1 cellular context compared by ENCODE assay signal in the genomic region with DNA sequence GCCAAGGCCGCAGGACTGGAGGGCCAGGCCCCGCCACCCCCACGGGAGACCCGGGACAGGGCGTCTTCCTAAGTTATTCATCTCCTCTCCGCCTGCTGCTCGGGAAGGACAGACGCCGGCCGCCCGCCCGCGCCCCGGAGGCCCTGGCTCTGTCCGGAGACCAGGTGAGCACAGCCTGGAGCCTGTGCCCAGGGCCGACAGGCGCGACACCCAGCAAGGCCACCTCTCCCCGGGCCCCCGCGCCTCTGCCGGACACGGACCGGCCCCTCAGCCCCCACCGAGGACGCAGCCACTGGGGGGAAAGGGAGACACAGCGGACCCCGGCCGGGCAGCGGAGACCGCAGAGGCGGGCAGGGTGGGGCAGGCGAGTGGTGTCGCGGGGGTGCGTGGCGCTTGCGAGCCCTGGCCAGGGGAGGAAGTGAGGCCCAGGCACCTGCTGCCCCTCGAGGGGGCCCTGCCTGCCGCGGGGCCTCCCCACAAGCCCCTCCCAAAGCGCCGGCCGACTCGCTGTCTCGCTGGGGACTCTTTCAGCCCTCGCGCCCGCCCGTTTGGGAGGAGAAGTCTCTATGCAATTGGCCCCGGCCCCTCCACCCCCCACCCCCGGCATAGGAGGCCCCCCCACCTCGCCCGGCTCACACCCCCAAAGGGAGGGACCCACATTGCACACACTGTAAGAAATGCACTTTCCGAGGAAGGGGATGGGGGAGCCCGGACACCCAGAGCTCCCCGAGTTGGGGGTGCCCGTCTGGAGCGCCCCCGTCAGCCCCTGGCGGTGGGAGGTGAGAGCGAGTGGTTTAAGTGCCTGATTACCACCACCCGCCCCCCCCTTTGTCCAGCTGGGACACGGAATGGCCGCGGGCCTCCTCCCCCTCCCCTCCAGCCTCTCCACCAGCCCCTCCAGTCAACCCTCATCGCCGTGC.
A peak's percentile ranks its signal among the peaks of the same experiment; 100 is the strongest.
TF ChIP-seq lines count a peak whose summit lies in the region.

No MANE protein-coding gene starts in this region.

TF ChIP-seq in K562, 482 proteins besides CTCF, POLR2A, EP300 and RAD21 (continued from another document):
- TF ChIP-seq YY1 (IDR thresholded peaks at IDR 0.05; ENCODE audit: borderline replicate concordance in 1 of 3, control insufficient read depth in 1 of 3, extremely low read depth in 1 of 3, insufficient read depth in 3 of 3, insufficient read length in 1 of 3, insufficient replicate concordance in 2 of 3, low read depth in 1 of 3, low read length in 2 of 3), result no peak
- TF ChIP-seq MAFG (tag; conservative IDR thresholded peaks at IDR 0.05), result no peak
- TF ChIP-seq RBM22 (IDR thresholded peaks at IDR 0.05; ENCODE audit: low read depth, low read length, poor library complexity, severe bottlenecking), result peak; percentile 73
- no peak for TF ChIP-seq TOE1 (IDR thresholded peaks at IDR 0.05; ENCODE audit: borderline replicate concordance)
- TF ChIP-seq TOE1 (CRISPR knock-in tag; IDR thresholded peaks at IDR 0.05; ENCODE audit: borderline replicate concordance, low read depth), result no peak
- TF ChIP-seq CREM (IDR thresholded peaks at IDR 0.05; ENCODE audit: low read depth), result no peak
- TF ChIP-seq, protein P1, sequence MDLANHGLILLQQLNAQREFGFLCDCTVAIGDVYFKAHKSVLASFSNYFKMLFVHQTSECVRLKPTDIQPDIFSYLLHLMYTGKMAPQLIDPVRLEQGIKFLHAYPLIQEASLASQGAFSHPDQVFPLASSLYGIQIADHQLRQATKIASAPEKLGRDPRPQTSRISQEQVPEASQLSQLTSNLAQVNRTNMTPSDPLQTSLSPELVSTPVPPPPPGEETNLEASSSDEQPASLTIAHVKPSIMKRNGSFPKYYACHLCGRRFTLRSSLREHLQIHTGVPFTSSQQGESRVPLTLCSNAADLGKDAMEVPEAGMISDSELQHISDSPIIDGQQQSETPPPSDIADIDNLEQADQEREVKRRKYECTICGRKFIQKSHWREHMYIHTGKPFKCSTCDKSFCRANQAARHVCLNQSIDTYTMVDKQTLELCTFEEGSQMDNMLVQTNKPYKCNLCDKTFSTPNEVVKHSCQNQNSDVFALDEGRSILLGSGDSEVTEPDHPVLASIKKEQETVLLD (IDR thresholded peaks at IDR 0.05), result no peak
- TF ChIP-seq BHLHE40 (IDR thresholded peaks at IDR 0.05; ENCODE audit: low read length), result no peak
- TF ChIP-seq KAT2B (IDR thresholded peaks at IDR 0.05; ENCODE audit: low read depth, low read length), result no peak
- no peak for TF ChIP-seq TARDBP (IDR thresholded peaks at IDR 0.05)
- no peak for TF ChIP-seq HIVEP1 (CRISPR knock-in tag; IDR thresholded peaks at IDR 0.05)
- TF ChIP-seq SP2 (IDR thresholded peaks at IDR 0.05; ENCODE audit: extremely low read depth, low read depth, low read length, poor library complexity, severe bottlenecking), result no peak
- no peak for TF ChIP-seq MAFF (IDR thresholded peaks at IDR 0.05; ENCODE audit: low read length)
- TF ChIP-seq, protein P2, sequence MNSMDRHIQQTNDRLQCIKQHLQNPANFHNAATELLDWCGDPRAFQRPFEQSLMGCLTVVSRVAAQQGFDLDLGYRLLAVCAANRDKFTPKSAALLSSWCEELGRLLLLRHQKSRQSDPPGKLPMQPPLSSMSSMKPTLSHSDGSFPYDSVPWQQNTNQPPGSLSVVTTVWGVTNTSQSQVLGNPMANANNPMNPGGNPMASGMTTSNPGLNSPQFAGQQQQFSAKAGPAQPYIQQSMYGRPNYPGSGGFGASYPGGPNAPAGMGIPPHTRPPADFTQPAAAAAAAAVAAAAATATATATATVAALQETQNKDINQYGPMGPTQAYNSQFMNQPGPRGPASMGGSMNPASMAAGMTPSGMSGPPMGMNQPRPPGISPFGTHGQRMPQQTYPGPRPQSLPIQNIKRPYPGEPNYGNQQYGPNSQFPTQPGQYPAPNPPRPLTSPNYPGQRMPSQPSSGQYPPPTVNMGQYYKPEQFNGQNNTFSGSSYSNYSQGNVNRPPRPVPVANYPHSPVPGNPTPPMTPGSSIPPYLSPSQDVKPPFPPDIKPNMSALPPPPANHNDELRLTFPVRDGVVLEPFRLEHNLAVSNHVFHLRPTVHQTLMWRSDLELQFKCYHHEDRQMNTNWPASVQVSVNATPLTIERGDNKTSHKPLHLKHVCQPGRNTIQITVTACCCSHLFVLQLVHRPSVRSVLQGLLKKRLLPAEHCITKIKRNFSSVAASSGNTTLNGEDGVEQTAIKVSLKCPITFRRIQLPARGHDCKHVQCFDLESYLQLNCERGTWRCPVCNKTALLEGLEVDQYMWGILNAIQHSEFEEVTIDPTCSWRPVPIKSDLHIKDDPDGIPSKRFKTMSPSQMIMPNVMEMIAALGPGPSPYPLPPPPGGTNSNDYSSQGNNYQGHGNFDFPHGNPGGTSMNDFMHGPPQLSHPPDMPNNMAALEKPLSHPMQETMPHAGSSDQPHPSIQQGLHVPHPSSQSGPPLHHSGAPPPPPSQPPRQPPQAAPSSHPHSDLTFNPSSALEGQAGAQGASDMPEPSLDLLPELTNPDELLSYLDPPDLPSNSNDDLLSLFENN (IDR thresholded peaks at IDR 0.05; ENCODE audit: low read depth in 2 of 2, low read length in 2 of 2), result no peak
- TF ChIP-seq TSC22D4 (tag; IDR thresholded peaks at IDR 0.05), result no peak
- no peak for TF ChIP-seq ARNT (IDR thresholded peaks at IDR 0.05)
- TF ChIP-seq ZNF23 (CRISPR knock-in tag; IDR thresholded peaks at IDR 0.05), result no peak
- TF ChIP-seq, protein P3, sequence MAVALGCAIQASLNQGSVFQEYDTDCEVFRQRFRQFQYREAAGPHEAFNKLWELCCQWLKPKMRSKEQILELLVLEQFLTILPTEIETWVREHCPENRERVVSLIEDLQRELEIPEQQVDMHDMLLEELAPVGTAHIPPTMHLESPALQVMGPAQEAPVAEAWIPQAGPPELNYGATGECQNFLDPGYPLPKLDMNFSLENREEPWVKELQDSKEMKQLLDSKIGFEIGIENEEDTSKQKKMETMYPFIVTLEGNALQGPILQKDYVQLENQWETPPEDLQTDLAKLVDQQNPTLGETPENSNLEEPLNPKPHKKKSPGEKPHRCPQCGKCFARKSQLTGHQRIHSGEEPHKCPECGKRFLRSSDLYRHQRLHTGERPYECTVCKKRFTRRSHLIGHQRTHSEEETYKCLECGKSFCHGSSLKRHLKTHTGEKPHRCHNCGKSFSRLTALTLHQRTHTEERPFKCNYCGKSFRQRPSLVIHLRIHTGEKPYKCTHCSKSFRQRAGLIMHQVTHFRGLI (CRISPR knock-in tag; IDR thresholded peaks at IDR 0.05), result no peak
- 0 out of 2 replicates have a peak, but pooled peaks have one; percentile 9 for TF ChIP-seq POLR2G (IDR thresholded peaks at IDR 0.05; ENCODE audit: low read depth, low read length)
- TF ChIP-seq ZNF311 (CRISPR knock-in tag; IDR thresholded peaks at IDR 0.05), result no peak
- no peak for TF ChIP-seq STAG1 (CRISPR knock-in tag; IDR thresholded peaks at IDR 0.05; ENCODE audit: borderline replicate concordance)
- TF ChIP-seq, protein P4, sequence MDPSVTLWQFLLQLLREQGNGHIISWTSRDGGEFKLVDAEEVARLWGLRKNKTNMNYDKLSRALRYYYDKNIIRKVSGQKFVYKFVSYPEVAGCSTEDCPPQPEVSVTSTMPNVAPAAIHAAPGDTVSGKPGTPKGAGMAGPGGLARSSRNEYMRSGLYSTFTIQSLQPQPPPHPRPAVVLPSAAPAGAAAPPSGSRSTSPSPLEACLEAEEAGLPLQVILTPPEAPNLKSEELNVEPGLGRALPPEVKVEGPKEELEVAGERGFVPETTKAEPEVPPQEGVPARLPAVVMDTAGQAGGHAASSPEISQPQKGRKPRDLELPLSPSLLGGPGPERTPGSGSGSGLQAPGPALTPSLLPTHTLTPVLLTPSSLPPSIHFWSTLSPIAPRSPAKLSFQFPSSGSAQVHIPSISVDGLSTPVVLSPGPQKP (CRISPR knock-in tag; IDR thresholded peaks at IDR 0.05), result no peak
- TF ChIP-seq, protein P5, sequence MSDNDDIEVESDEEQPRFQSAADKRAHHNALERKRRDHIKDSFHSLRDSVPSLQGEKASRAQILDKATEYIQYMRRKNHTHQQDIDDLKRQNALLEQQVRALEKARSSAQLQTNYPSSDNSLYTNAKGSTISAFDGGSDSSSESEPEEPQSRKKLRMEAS (CRISPR knock-in tag; IDR thresholded peaks at IDR 0.05), result no peak
- TF ChIP-seq, protein P6, sequence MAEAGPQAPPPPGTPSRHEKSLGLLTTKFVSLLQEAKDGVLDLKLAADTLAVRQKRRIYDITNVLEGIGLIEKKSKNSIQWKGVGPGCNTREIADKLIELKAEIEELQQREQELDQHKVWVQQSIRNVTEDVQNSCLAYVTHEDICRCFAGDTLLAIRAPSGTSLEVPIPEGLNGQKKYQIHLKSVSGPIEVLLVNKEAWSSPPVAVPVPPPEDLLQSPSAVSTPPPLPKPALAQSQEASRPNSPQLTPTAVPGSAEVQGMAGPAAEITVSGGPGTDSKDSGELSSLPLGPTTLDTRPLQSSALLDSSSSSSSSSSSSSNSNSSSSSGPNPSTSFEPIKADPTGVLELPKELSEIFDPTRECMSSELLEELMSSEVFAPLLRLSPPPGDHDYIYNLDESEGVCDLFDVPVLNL (CRISPR knock-in tag; IDR thresholded peaks at IDR 0.05; ENCODE audit: low read depth), result no peak
- TF ChIP-seq CAMTA2 (CRISPR knock-in tag; conservative IDR thresholded peaks at IDR 0.05), result no peak
- TF ChIP-seq, protein P7, sequence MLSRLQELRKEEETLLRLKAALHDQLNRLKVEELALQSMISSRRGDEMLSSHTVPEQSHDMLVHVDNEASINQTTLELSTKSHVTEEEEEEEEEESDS (CRISPR knock-in tag; IDR thresholded peaks at IDR 0.05), result no peak
- TF ChIP-seq MTA2 (IDR thresholded peaks at IDR 0.05; ENCODE audit: low read depth), result no peak
- TF ChIP-seq RHOXF2B (CRISPR knock-in tag; conservative IDR thresholded peaks at IDR 0.05), result no peak
TF ChIP-seq in K562: peak in this region for 7.
